17 cellular contexts compared by ENCODE assay signal in genomic region chr21:41016472-41016871, GRCh38.
"Had no signal": no experiment of that assay in that cellular context is flagged by ENCODE, and none has a peak within 500 bp of the region (broad histone marks: within the 10 kb centered on the region; RNA-seq: fewer than 3 reads in every experiment).

No MANE protein-coding gene starts in this region.

- DNase-seq: activated CD4-positive, alpha-beta T cell treated with anti-CD3 and anti-CD28 coated beads for 4 hours; activated CD4-positive, alpha-beta T cell treated with anti-CD3 and anti-CD28 coated beads, Interleukin-2, amount 50 U/mL, for 48 hours; activated CD4-positive, CD25-positive, alpha-beta regulatory T cell; activated effector memory CD4-positive, alpha-beta T cell treated with Interleukin-2 at 50 U/mL for 16 hours; activated naive CD4-positive, alpha-beta T cell treated with anti-CD3 and anti-CD28 coated beads for 36 hours; activated T-cell treated with anti-CD3 and anti-CD28 coated beads, Interleukin-2, amount 50 U/mL, for 72 hours; amygdala; colonic mucosa; heart left ventricle; midbrain; natural killer cell; retina; stimulated activated CD4-positive, alpha-beta T cell treated with anti-CD3 and anti-CD28 coated beads, Interleukin-4, amount 100 ng/mL, for 24 hours; stimulated activated naive CD4-positive, alpha-beta T cell treated with Interleukin-2 at 50 U/mL for 16 hours had no signal

- H3K9me3 ChIP-seq: colonic mucosa, thoracic aorta, vagina had no signal

- H3K27ac ChIP-seq: colonic mucosa, esophagus muscularis mucosa, heart left ventricle, thoracic aorta, vagina had no signal

- H3K36me3 ChIP-seq: colonic mucosa, esophagus muscularis mucosa, heart left ventricle, thoracic aorta, vagina had no signal

- ATAC-seq: activated T-cell treated with anti-CD3 and anti-CD28 coated beads, Interleukin-2, amount 50 U/mL, for 72 hours; heart left ventricle; natural killer cell had no signal

- H3K27me3 ChIP-seq: colonic mucosa, heart left ventricle, vagina had no signal

- H3K4me3 ChIP-seq: colonic mucosa, esophagus muscularis mucosa, heart left ventricle, thoracic aorta, vagina had no signal

- H3K4me1 ChIP-seq: colonic mucosa, esophagus muscularis mucosa, heart left ventricle, vagina had no signal
